In genomic region chr4:52265781-52266525, GRCh38 we compare ENCODE assay signal across 19 cellular contexts.
DNase-seq lines count a peak whose midpoint lies in the region; ATAC-seq and TF ChIP-seq lines count a peak whose summit lies in the region.
"Had no signal": no experiment of that assay in that cellular context is flagged by ENCODE, and none has a peak within 500 bp of the region (broad histone marks: within the 10 kb centered on the region; RNA-seq: fewer than 3 reads in every experiment).

No MANE protein-coding gene starts in this region.

- peaks cover 2% of the 10 kb centered on the region for H3K27me3 Mint-ChIP-seq in endodermal cell (ENCODE audit: insufficient read depth)
- no peaks in the 10 kb centered on the region for H3K27me3 Mint-ChIP-seq in CD4-positive, alpha-beta memory T cell
- H3K27me3 Mint-ChIP-seq in activated CD8-positive, alpha-beta T cell treated with anti-CD3 and anti-CD28 coated beads, Interleukin-2, amount 10 ng/mL, durations not matched to agents 7 days and 5 days (ENCODE audit: low read depth), result no peaks in the 10 kb centered on the region
- H3K27me3 Mint-ChIP-seq: activated CD4-positive, alpha-beta memory T cell treated with anti-CD3 and anti-CD28 coated beads for 36 hours; B cell had no signal

- WGBS in endodermal cell (ENCODE audit: insufficient coverage in 1 of 2, insufficient read length in 1 of 2), 2 experiments, result 90 to 92% methylated on average over 6 of the region's 6 CpGs

- peaks cover 9% of the 10 kb centered on the region for H3K4me1 ChIP-seq in endodermal cell (ENCODE audit: control insufficient read depth, insufficient read depth, low read length)
- H3K4me1 ChIP-seq in CD4-positive, alpha-beta memory T cell (ENCODE audit: insufficient read depth, low read length), result no peaks in the 10 kb centered on the region

- H3K36me3 ChIP-seq in endodermal cell (ENCODE audit: control insufficient read depth, insufficient read depth, low read length), result no peaks in the 10 kb centered on the region
- no peaks in the 10 kb centered on the region for H3K36me3 ChIP-seq in CD4-positive, alpha-beta memory T cell (ENCODE audit: insufficient read depth, low read length)

- H3K4me3 Mint-ChIP-seq in endodermal cell, result no peak overlapping the region
- H3K4me3 Mint-ChIP-seq in CD4-positive, alpha-beta memory T cell, result no peak overlapping the region
- H3K4me3 Mint-ChIP-seq in activated CD8-positive, alpha-beta T cell treated with anti-CD3 and anti-CD28 coated beads, Interleukin-2, amount 10 ng/mL, durations not matched to agents 7 days and 5 days, result no peak overlapping the region
- H3K4me3 Mint-ChIP-seq: activated CD4-positive, alpha-beta memory T cell treated with anti-CD3 and anti-CD28 coated beads for 36 hours; B cell had no signal

- peaks cover 17% of the 10 kb centered on the region for H3K9me3 Mint-ChIP-seq in endodermal cell
- H3K9me3 Mint-ChIP-seq in CD4-positive, alpha-beta memory T cell, result no peaks in the 10 kb centered on the region
- H3K9me3 Mint-ChIP-seq in activated CD8-positive, alpha-beta T cell treated with anti-CD3 and anti-CD28 coated beads, Interleukin-2, amount 10 ng/mL, durations not matched to agents 7 days and 5 days (ENCODE audit: insufficient read depth), result no peaks in the 10 kb centered on the region
- H3K9me3 Mint-ChIP-seq: activated CD4-positive, alpha-beta memory T cell treated with anti-CD3 and anti-CD28 coated beads for 36 hours had no signal

- peak; percentile 34 for DNase-seq in NCI-H748 (lab: John Stamatoyannopoulos, UW; ENCODE audit: unreplicated experiment)
- DNase-seq in NCI-H748 treated with DMSO at 0.1 percent for 48 hours (lab: John Stamatoyannopoulos, UW), result no peak
- peak; percentile 20 for DNase-seq in NCI-H524 treated with DMSO at 0.1 percent for 48 hours (lab: John Stamatoyannopoulos, UW)
- peak; percentile 61 for DNase-seq in endodermal cell
- DNase-seq in sciatic nerve (ENCODE audit: low spot score), result no peak
- no peak for DNase-seq in activated CD8-positive, alpha-beta memory T cell treated with anti-CD3 and anti-CD28 coated beads, Interleukin-2, amount 50 U/mL, for 4 hours
- DNase-seq in CD4-positive, alpha-beta memory T cell, result no peak
- no peak for DNase-seq in activated CD8-positive, alpha-beta T cell treated with anti-CD3 and anti-CD28 coated beads, Interleukin-2, amount 10 ng/mL, durations not matched to agents 7 days and 5 days
- DNase-seq: activated CD4-positive, alpha-beta memory T cell treated with anti-CD3 and anti-CD28 coated beads for 36 hours; activated CD4-positive, CD25-positive, alpha-beta regulatory T cell; activated T-cell treated with anti-CD3 and anti-CD28 coated beads, Interleukin-2, amount 50 U/mL, for 1 hour; amygdala; effector CD4-positive, alpha-beta T cell; stimulated activated CD4-positive, alpha-beta T cell treated with anti-CD3 and anti-CD28 coated beads, Interleukin-12 subunit alpha, Interleukin-12 subunit beta, amount 100 ng/mL, for 4 hours; stimulated activated CD8-positive, alpha-beta memory T cell treated with anti-CD3 and anti-CD28 coated beads, Interleukin-4, amount 100 ng/mL, for 48 hours; T-helper 9 cell had no signal

- H3K36me3 Mint-ChIP-seq in endodermal cell (ENCODE audit: low read depth), result no peaks in the 10 kb centered on the region
- H3K36me3 Mint-ChIP-seq in CD4-positive, alpha-beta memory T cell, result no peaks in the 10 kb centered on the region
- no peaks in the 10 kb centered on the region for H3K36me3 Mint-ChIP-seq in activated CD8-positive, alpha-beta T cell treated with anti-CD3 and anti-CD28 coated beads, Interleukin-2, amount 10 ng/mL, durations not matched to agents 7 days and 5 days (ENCODE audit: low read depth)
- H3K36me3 Mint-ChIP-seq: activated CD4-positive, alpha-beta memory T cell treated with anti-CD3 and anti-CD28 coated beads for 36 hours had no signal

- peaks cover 30% of the 10 kb centered on the region for H3K4me1 Mint-ChIP-seq in endodermal cell
- no peaks in the 10 kb centered on the region for H3K4me1 Mint-ChIP-seq in CD4-positive, alpha-beta memory T cell
- H3K4me1 Mint-ChIP-seq in activated CD8-positive, alpha-beta T cell treated with anti-CD3 and anti-CD28 coated beads, Interleukin-2, amount 10 ng/mL, durations not matched to agents 7 days and 5 days (ENCODE audit: low read depth), result no peaks in the 10 kb centered on the region
- H3K4me1 Mint-ChIP-seq: B cell had no signal

- POLR2A ChIA-PET in CD4-positive, alpha-beta memory T cell (lab: Charles Lee; ENCODE audit: partially characterized antibody), result no interaction called here
- POLR2A ChIA-PET in activated CD8-positive, alpha-beta T cell treated with anti-CD3 and anti-CD28 coated beads, Interleukin-2, amount 10 ng/mL, durations not matched to agents 7 days and 5 days (lab: Charles Lee), result no interaction called here

- H3K27ac Mint-ChIP-seq in endodermal cell, result no peak overlapping the region
- H3K27ac Mint-ChIP-seq in CD4-positive, alpha-beta memory T cell, result peak overlapping the region in 1 of 7 donors; percentile 1
- H3K27ac Mint-ChIP-seq in activated CD8-positive, alpha-beta T cell treated with anti-CD3 and anti-CD28 coated beads, Interleukin-2, amount 10 ng/mL, durations not matched to agents 7 days and 5 days, result no peak overlapping the region
- H3K27ac Mint-ChIP-seq: activated CD4-positive, alpha-beta memory T cell treated with anti-CD3 and anti-CD28 coated beads for 36 hours; B cell had no signal

- intact Hi-C loops in sciatic nerve (cut with DNase I), result no loop called here
- intact Hi-C loops in CD4-positive, alpha-beta memory T cell (cut with micrococcal nuclease), result no loop called here

- TF ChIP-seq CTCF in endodermal cell (conservative IDR thresholded peaks at IDR 0.05), result no peak

- CTCF ChIA-PET in CD4-positive, alpha-beta memory T cell (lab: Charles Lee; ENCODE audit: partially characterized antibody), result no interaction called here
- CTCF ChIA-PET in activated CD8-positive, alpha-beta T cell treated with anti-CD3 and anti-CD28 coated beads, Interleukin-2, amount 10 ng/mL, durations not matched to agents 7 days and 5 days (lab: Charles Lee), result no interaction called here

- no peak overlapping the region for H3K9ac ChIP-seq in endodermal cell (ENCODE audit: extremely low read depth, low read length, poor library complexity, severe bottlenecking)
- H3K9ac ChIP-seq: KMS-11 had no signal

- peak; percentile 68 for ATAC-seq in sciatic nerve
- ATAC-seq in activated CD8-positive, alpha-beta T cell treated with anti-CD3 and anti-CD28 coated beads, Interleukin-2, amount 10 ng/mL, durations not matched to agents 7 days and 5 days, result no peak
- ATAC-seq: HCT116 had no signal

- no peak overlapping the region for H3K4me3 ChIP-seq in endodermal cell (ENCODE audit: low read length)
- no peak overlapping the region for H3K4me3 ChIP-seq in CD4-positive, alpha-beta memory T cell (ENCODE audit: low read length in 2 of 2)

- no peak overlapping the region for H3K27ac ChIP-seq in endodermal cell (ENCODE audit: low read depth, low read length)
- no peak overlapping the region for H3K27ac ChIP-seq in CD4-positive, alpha-beta memory T cell (ENCODE audit: low read depth, low read length)
- H3K27ac ChIP-seq: KMS-11 had no signal

- peaks cover 5% of the 10 kb centered on the region for H3K9me3 ChIP-seq in endodermal cell (ENCODE audit: control insufficient read depth, low read length)
- H3K9me3 ChIP-seq in CD4-positive, alpha-beta memory T cell (ENCODE audit: control insufficient read depth in 1 of 2, low read length in 2 of 2), result no peaks in the 10 kb centered on the region

- no peaks in the 10 kb centered on the region for H3K27me3 ChIP-seq in endodermal cell (ENCODE audit: control insufficient read depth, insufficient read depth, low read length, poor library complexity, severe bottlenecking)
- no peaks in the 10 kb centered on the region for H3K27me3 ChIP-seq in CD4-positive, alpha-beta memory T cell (ENCODE audit: insufficient read depth, low read length)

Comparison
In these comparisons a context has a peak if more than half of its experiments do, and no peak if none do; other contexts are left out.
1. DNase-seq: peak in NCI-H748 (single experiment), NCI-H524 treated with DMSO at 0.1 percent for 48 hours (single experiment) and endodermal cell (single experiment); none in NCI-H748 treated with DMSO at 0.1 percent for 48 hours (single experiment), sciatic nerve (single experiment), activated CD8-positive, alpha-beta memory T cell treated with anti-CD3 and anti-CD28 coated beads, Interleukin-2, amount 50 U/mL, for 4 hours (single experiment), CD4-positive, alpha-beta memory T cell (0 of 5) and activated CD8-positive, alpha-beta T cell treated with anti-CD3 and anti-CD28 coated beads, Interleukin-2, amount 10 ng/mL, durations not matched to agents 7 days and 5 days (single experiment).